Comparison of ENCODE assay signal across 8 cellular contexts in the genomic region with DNA sequence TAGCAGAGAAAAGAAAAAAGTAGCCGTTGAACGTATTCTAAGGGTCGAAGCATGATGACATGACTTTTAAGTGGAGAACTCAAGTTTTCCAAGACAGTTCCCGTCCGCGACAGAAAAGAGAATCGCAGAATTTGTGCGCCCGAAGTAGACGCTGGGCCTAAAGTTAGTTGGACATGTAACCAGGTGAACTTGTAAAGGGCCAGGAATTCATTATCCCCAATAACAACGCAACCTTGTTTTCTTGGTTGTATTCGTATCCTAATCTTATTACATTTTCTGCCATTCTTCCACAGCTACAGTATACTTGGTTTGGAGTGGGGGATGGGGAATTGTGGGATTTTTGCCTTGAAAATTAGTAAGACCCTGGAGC. TPM values are rescaled to one million over a fixed set of nuclear protein-coding genes. Genes with fewer than 3 reads are reported as not detected.
DNase-seq lines count a peak whose midpoint lies in the region; ATAC-seq, FAIRE-seq and TF ChIP-seq lines count a peak whose summit lies in the region.

No MANE protein-coding gene starts in this region.

- peak overlapping the region; percentile 52 for H2AFZ ChIP-seq in fibroblast of lung (ENCODE audit: low read length)

- 1 to 2% methylated on average over 12 of the region's 12 CpGs for WGBS in pancreas, 2 donors

- H3K4me1 ChIP-seq in fibroblast of lung (ENCODE audit: control insufficient read depth, extremely low read depth, insufficient read depth, low read length), result peaks cover 9% of the 10 kb centered on the region
- H3K4me1 ChIP-seq in pancreas, result peaks cover 16 to 35% (median 21%) of the 10 kb centered on the region in 3 donors

- TF ChIP-seq CTCF in fibroblast of lung (conservative IDR thresholded peaks at IDR 0.05 in 1 of 2, IDR thresholded peaks at IDR 0.05 in 1 of 2; ENCODE audit: low read depth in 1 of 2, low read length in 2 of 2), result no peak
- TF ChIP-seq CTCF in pancreas (IDR thresholded peaks at IDR 0.05), result no peak

- no peak for DNase-seq in activated T-cell treated with anti-CD3 and anti-CD28 coated beads, Interleukin-2, amount 50 U/mL, for 24 hours
- DNase-seq in activated T-cell treated with anti-CD3 and anti-CD28 coated beads for 4 hours, result no peak
- peak; percentile 3 to 12 for DNase-seq in activated CD4-positive, alpha-beta T cell treated with anti-CD3 and anti-CD28 coated beads for 4 hours
- DNase-seq in fibroblast of lung (ENCODE audit: low read depth in 2 of 2), result peak; percentile 56 to 60
- peak in 1 of 6 donors; percentile 5 for DNase-seq in pancreas
- DNase-seq in sciatic nerve (ENCODE audit: low spot score), result no peak
- no peak for DNase-seq in iPS-NIHi7 (ENCODE audit: extremely low spot score)

- H3K9me3 Mint-ChIP-seq in activated T-cell treated with anti-CD3 and anti-CD28 coated beads, Interleukin-2, amount 50 U/mL, for 24 hours, result no peaks in the 10 kb centered on the region

- intact Hi-C loops in pancreas (cut with DNase I), result no loop called here
- intact Hi-C loops in sciatic nerve (cut with DNase I), result no loop called here

- FAIRE-seq in pancreas (lab: Jason Lieb, UNC), result no peak

- peak overlapping the region; percentile 96 for H3K4me3 Mint-ChIP-seq in activated T-cell treated with anti-CD3 and anti-CD28 coated beads, Interleukin-2, amount 50 U/mL, for 24 hours

- peaks cover 38% of the 10 kb centered on the region for H3K36me3 Mint-ChIP-seq in activated T-cell treated with anti-CD3 and anti-CD28 coated beads, Interleukin-2, amount 50 U/mL, for 24 hours (ENCODE audit: low read depth)

- peaks cover 50% of the 10 kb centered on the region for H3K4me1 Mint-ChIP-seq in activated T-cell treated with anti-CD3 and anti-CD28 coated beads, Interleukin-2, amount 50 U/mL, for 24 hours (ENCODE audit: low read depth)

- H3K27ac ChIP-seq in fibroblast of lung (ENCODE audit: insufficient read depth, low read length) (peak overlapping the region; percentile 88), pancreas (peak overlapping the region in 3 of 4 donors; percentile 78 to 85 (median 81))

- no peaks in the 10 kb centered on the region for H3K36me3 ChIP-seq in fibroblast of lung (ENCODE audit: control insufficient read depth, insufficient read depth, low read length)
- H3K36me3 ChIP-seq in pancreas, result no peaks in the 10 kb centered on the region

- H3K9me3 ChIP-seq in fibroblast of lung (ENCODE audit: control insufficient read depth, insufficient read depth, low read depth, low read length) (no peaks in the 10 kb centered on the region), pancreas (no peaks in the 10 kb centered on the region)

- peaks cover 2% of the 10 kb centered on the region for H4K20me1 ChIP-seq in fibroblast of lung (ENCODE audit: control insufficient read depth, extremely low read depth, insufficient read depth, low read length)

- no peaks in the 10 kb centered on the region for H3K27me3 ChIP-seq in fibroblast of lung (ENCODE audit: control insufficient read depth, insufficient read depth, low read length)
- no peaks in the 10 kb centered on the region for H3K27me3 ChIP-seq in pancreas

- ATAC-seq in pancreas (peak in 1 of 4 donors; percentile 4), sciatic nerve (no peak), HG03280 (IDR thresholded peaks at IDR 0.05; ENCODE audit: unreplicated experiment) (no peak)

- H3K4me3 ChIP-seq in fibroblast of lung (replicated peaks in 1 of 4; ENCODE audit: control extremely low read depth in 1 of 4, insufficient read depth in 1 of 4, low read depth in 3 of 4, low read length in 4 of 4), result peak overlapping the region; percentile 82 to 98 (median 91)
- H3K4me3 ChIP-seq in pancreas, result peak overlapping the region; percentile 86 to 95 (median 90)

- H3K4me2 ChIP-seq in fibroblast of lung (ENCODE audit: extremely low read depth, insufficient read depth, low read length), result peak overlapping the region; percentile 88

- peak overlapping the region; percentile 91 for H3K9ac ChIP-seq in fibroblast of lung (ENCODE audit: insufficient read depth, low read length)

- H3K79me2 ChIP-seq in fibroblast of lung (ENCODE audit: control insufficient read depth, insufficient read depth, low read length), result peaks cover 54% of the 10 kb centered on the region

- peak overlapping the region; percentile 92 for H3K27ac Mint-ChIP-seq in activated T-cell treated with anti-CD3 and anti-CD28 coated beads, Interleukin-2, amount 50 U/mL, for 24 hours

- H3K27me3 Mint-ChIP-seq in activated T-cell treated with anti-CD3 and anti-CD28 coated beads, Interleukin-2, amount 50 U/mL, for 24 hours, result no peaks in the 10 kb centered on the region

RNA-seq across cellular contexts. Expression of gene ITCH, which starts 0.9 kb away (rescaled TPM):
- total RNA-seq in fibroblast of lung (67.5 and 77.6 TPM in 2 replicates), pancreas (10 to 100 TPM; 19.6 to 37.0 (median 23.4) TPM), sciatic nerve (84.3 TPM)
- polyA plus RNA-seq in fibroblast of lung (18.5 and 25.0 TPM in 2 replicates), pancreas (1 to 10 TPM; 5.7 to 8.2 TPM)
- 23.0 and 32.5 TPM in 2 replicates for polyA plus RNA-seq in fibroblast of lung (2012)
- polyA minus RNA-seq in fibroblast of lung (ENCODE audit: low replicate concordance), result 9.6 and 15.9 TPM in 2 replicates

Comparison
In these comparisons a context has a peak if more than half of its experiments do, and no peak if none do; other contexts are left out.
1. DNase-seq: peak in activated CD4-positive, alpha-beta T cell treated with anti-CD3 and anti-CD28 coated beads for 4 hours (2 of 2) and fibroblast of lung (2 of 2); none in activated T-cell treated with anti-CD3 and anti-CD28 coated beads, Interleukin-2, amount 50 U/mL, for 24 hours (single experiment), activated T-cell treated with anti-CD3 and anti-CD28 coated beads for 4 hours (single experiment), sciatic nerve (single experiment) and iPS-NIHi7 (single experiment).